ENCODE assay signal across 8 cellular contexts in genomic region chr15:92906563-92907081, GRCh38. TPM values are rescaled to one million over a fixed set of nuclear protein-coding genes. Genes with fewer than 3 reads are reported as not detected.
DNase-seq lines count a peak whose midpoint lies in the region; ATAC-seq and TF ChIP-seq lines count a peak whose summit lies in the region.

No MANE protein-coding gene starts in this region.

- no peaks in the 10 kb centered on the region for H3K9me3 Mint-ChIP-seq in stimulated activated naive CD8-positive, alpha-beta T cell treated with anti-CD3 and anti-CD28 coated beads, Interleukin-15, Interleukin-2, amounts not matched to agents 100 ng/mL and 50 ng/mL, for 24 hours

- H3K27ac Mint-ChIP-seq in stimulated activated naive CD8-positive, alpha-beta T cell treated with anti-CD3 and anti-CD28 coated beads, Interleukin-15, Interleukin-2, amounts not matched to agents 100 ng/mL and 50 ng/mL, for 24 hours: peak overlapping the region; percentile 99

- in situ Hi-C loops in ACHN (cut with HindIII; ENCODE audit: low pct_ligation_motif_present, low pct_unique_long_range_greater_than_20kb, low sequenced_read_pairs): loop anchor here (25.0 kb wide), 1 partner anchor 94 kb away; no protein-coding TSS in a partner anchor

- peaks cover 51% of the 10 kb centered on the region for H3K4me1 ChIP-seq in hepatocyte (ENCODE audit: insufficient read depth)

- peaks cover 94% of the 10 kb centered on the region for H3K79me2 ChIP-seq in hepatocyte

- no peak overlapping the region for H2AFZ ChIP-seq in hepatocyte

- peak; percentile 50 for DNase-seq in ACHN
- peak; percentile 30 for DNase-seq in activated T-helper 1 cell treated with Interleukin-2 at 50 U/mL for 16 hours (ENCODE audit: low read depth)
- DNase-seq in hepatocyte (ENCODE audit: low spot score): peak; percentile 65
- no peak for DNase-seq in GM19238 (ENCODE audit: insufficient read length, low spot score)
- DNase-seq in AG08396 (ENCODE audit: low spot score): no peak

- H3K4me3 ChIP-seq in hepatocyte: no peak overlapping the region

- peaks cover 47% of the 10 kb centered on the region for H4K20me1 ChIP-seq in hepatocyte (ENCODE audit: insufficient read depth, poor library complexity, severe bottlenecking)

- peak overlapping the region; percentile 94 for H3K27ac ChIP-seq in hepatocyte

- no peaks in the 10 kb centered on the region for H3K27me3 ChIP-seq in hepatocyte

- no peaks in the 10 kb centered on the region for H3K9me2 ChIP-seq in hepatocyte (replicated peaks; ENCODE audit: insufficient read depth)

- WGBS in hepatocyte (ENCODE audit: low lambda C conversion rate, missing lambda C conversion rate): 30% methylated on average over 1 of the region's 1 CpG

- peak overlapping the region; percentile 95 for H3K4me3 Mint-ChIP-seq in stimulated activated naive CD8-positive, alpha-beta T cell treated with anti-CD3 and anti-CD28 coated beads, Interleukin-15, Interleukin-2, amounts not matched to agents 100 ng/mL and 50 ng/mL, for 24 hours

- TF ChIP-seq CTCF in hepatocyte (IDR thresholded peaks at IDR 0.05; ENCODE audit: poor library complexity): no peak

- peak; percentile 24 for ATAC-seq in GM19023 (IDR thresholded peaks at IDR 0.05; ENCODE audit: unreplicated experiment)
- peak; percentile 30 for ATAC-seq in HG03565 (IDR thresholded peaks at IDR 0.05; ENCODE audit: unreplicated experiment)

- H3K9me3 ChIP-seq in hepatocyte (ENCODE audit: low read depth): no peaks in the 10 kb centered on the region

- H3K4me1 Mint-ChIP-seq in stimulated activated naive CD8-positive, alpha-beta T cell treated with anti-CD3 and anti-CD28 coated beads, Interleukin-15, Interleukin-2, amounts not matched to agents 100 ng/mL and 50 ng/mL, for 24 hours (ENCODE audit: low read depth): peaks cover 77% of the 10 kb centered on the region

- no peaks in the 10 kb centered on the region for H3K27me3 Mint-ChIP-seq in stimulated activated naive CD8-positive, alpha-beta T cell treated with anti-CD3 and anti-CD28 coated beads, Interleukin-15, Interleukin-2, amounts not matched to agents 100 ng/mL and 50 ng/mL, for 24 hours

- H3K4me2 ChIP-seq in hepatocyte: peak overlapping the region; percentile 84

- H3K36me3 ChIP-seq in hepatocyte (replicated peaks; ENCODE audit: insufficient read depth, low read depth): no peaks in the 10 kb centered on the region

- peaks cover 77% of the 10 kb centered on the region for H3K36me3 Mint-ChIP-seq in stimulated activated naive CD8-positive, alpha-beta T cell treated with anti-CD3 and anti-CD28 coated beads, Interleukin-15, Interleukin-2, amounts not matched to agents 100 ng/mL and 50 ng/mL, for 24 hours (ENCODE audit: low read depth)

RNA-seq across cellular contexts. Expression of gene CHD2, which starts 6.5 kb away (rescaled TPM):
- 101 and 133 TPM in 2 replicates for total RNA-seq in hepatocyte
- 49.3 and 68.3 TPM in 2 replicates for polyA plus RNA-seq in hepatocyte

Comparison
In these comparisons a context has a peak if more than half of its experiments do, and no peak if none do; other contexts are left out.
1. DNase-seq: peak in ACHN (single experiment), activated T-helper 1 cell treated with Interleukin-2 at 50 U/mL for 16 hours (single experiment) and hepatocyte (single experiment); none in GM19238 (single experiment) and AG08396 (single experiment).